ENCODE assay signal across 20 cellular contexts in genomic region chr20:1473821-1474220, GRCh38. TPM values are rescaled to one million over a fixed set of nuclear protein-coding genes. Genes with fewer than 3 reads are reported as not detected.
DNase-seq lines count a peak whose midpoint lies in the region; ATAC-seq, FAIRE-seq and TF ChIP-seq lines count a peak whose summit lies in the region.
"Had no signal": no experiment of that assay in that cellular context is flagged by ENCODE, and none has a peak within 500 bp of the region (broad histone marks: within the 10 kb centered on the region; RNA-seq: fewer than 3 reads in every experiment).

No MANE protein-coding gene starts in this region.

- H3K36me3 ChIP-seq in brain microvascular endothelial cell (replicated peaks): no peaks in the 10 kb centered on the region
- no peaks in the 10 kb centered on the region for H3K36me3 ChIP-seq in upper lobe of left lung

- H3K27ac ChIP-seq in HL-60 (replicated peaks) (peak overlapping the region; percentile 69), RWPE1 (0 out of 2 replicates have a peak overlapping the region, but pooled peaks have one; percentile 3), brain microvascular endothelial cell (no peak overlapping the region), upper lobe of left lung (no peak overlapping the region)

- POLR2A ChIA-PET in RWPE1 (lab: Yijun Ruan, JAX; ENCODE audit: low non-redundant PET): no interaction called here

- CTCF ChIA-PET in RWPE1 (lab: Yijun Ruan, JAX): interaction anchor here (0.6 to 3.2 kb wide), 3 partner anchors 30 to 173 kb away, joined by 3 to 21 read pairs (median 6); no protein-coding TSS in a partner anchor

- intact Hi-C loops in CD14-positive monocyte (cut with micrococcal nuclease): loop anchor here in 1 of 2 donors (2.0 kb wide), 1 partner anchor 29 kb away; no protein-coding TSS in a partner anchor

- TF ChIP-seq EP300 in upper lobe of left lung (IDR thresholded peaks at IDR 0.05): no peak

- H3K27me3 Mint-ChIP-seq in CD14-positive monocyte (ENCODE audit: low read depth in 3 of 3): peaks cover 0 to 3% (median 0%) of the 10 kb centered on the region in 3 donors

- no peak overlapping the region for H3K4me3 Mint-ChIP-seq in CD14-positive monocyte
- H3K4me3 Mint-ChIP-seq: CD4-positive, alpha-beta memory T cell; GM23338; HFFc6 had no signal

- peaks cover 80% of the 10 kb centered on the region for H3K4me1 Mint-ChIP-seq in CD14-positive monocyte
- H3K4me1 Mint-ChIP-seq: CD4-positive, alpha-beta memory T cell had no signal

- H3K9me3 ChIP-seq in upper lobe of left lung: no peaks in the 10 kb centered on the region

- in situ Hi-C loops in brain microvascular endothelial cell (cut with HindIII; ENCODE audit: low pct_ligation_motif_present, low sequenced_read_pairs): no loop called here

- no peak for DNase-seq in CD14-positive monocyte (ENCODE audit: low spot score)
- no peak for DNase-seq in HL-60 (ENCODE audit: low read depth in 1 of 2, low spot score in 1 of 2)
- DNase-seq in RWPE1 (ENCODE audit: low spot score): no peak
- DNase-seq in glomerular visceral epithelial cell (ENCODE audit: extremely low spot score): peak; percentile 50
- DNase-seq in NCI-H2171 (lab: John Stamatoyannopoulos, UW): no peak
- no peak for DNase-seq in GM19239 (ENCODE audit: insufficient read length, low spot score)
- no peak for DNase-seq in brain microvascular endothelial cell
- no peak for DNase-seq in upper lobe of left lung
- DNase-seq: AML-193; CD4-positive, alpha-beta memory T cell; DMS79 treated with DMSO at 0.1 percent for 48 hours; GF-D8; H7; HFFc6; KBM-7 had no signal

- no peak for FAIRE-seq in GM19239 (lab: Jason Lieb, UNC)
- FAIRE-seq: A204.1, HepG2 had no signal

- no peaks in the 10 kb centered on the region for H3K27me3 ChIP-seq in HL-60 (ENCODE audit: insufficient read depth, poor library complexity, severe bottlenecking)
- no peaks in the 10 kb centered on the region for H3K27me3 ChIP-seq in brain microvascular endothelial cell (replicated peaks)
- no peaks in the 10 kb centered on the region for H3K27me3 ChIP-seq in upper lobe of left lung

- TF ChIP-seq POLR2A in upper lobe of left lung (IDR thresholded peaks at IDR 0.05): no peak

- no peak for TF ChIP-seq CTCF in CD14-positive monocyte (IDR thresholded peaks at IDR 0.05)
- TF ChIP-seq CTCF in HL-60 (IDR thresholded peaks at IDR 0.05; ENCODE audit: insufficient read depth, low read length): no peak
- no peak for TF ChIP-seq CTCF in RWPE1 (conservative IDR thresholded peaks at IDR 0.05; ENCODE audit: low read depth)
- no peak for TF ChIP-seq CTCF in brain microvascular endothelial cell (IDR thresholded peaks at IDR 0.05; ENCODE audit: low read depth, low read length, missing control alignments)
- no peak for TF ChIP-seq CTCF in upper lobe of left lung (IDR thresholded peaks at IDR 0.05)

- H3K4me3 ChIP-seq in HL-60 (replicated peaks; ENCODE audit: insufficient read depth, low read length) (no peak overlapping the region), brain microvascular endothelial cell (ENCODE audit: low read depth, low read length) (no peak overlapping the region), upper lobe of left lung (no peak overlapping the region)
- H3K4me3 ChIP-seq: GM23338 had no signal

- no peak for ATAC-seq in upper lobe of left lung (ENCODE audit: low FRiP score in 2 of 2)
- ATAC-seq: GM23338, HCT116, HepG2 had no signal

- H3K36me3 Mint-ChIP-seq in CD14-positive monocyte: peaks cover 69 to 86% of the 10 kb centered on the region in 2 donors
- H3K36me3 Mint-ChIP-seq: CD4-positive, alpha-beta memory T cell had no signal

- peak overlapping the region in 6 of 7 donors; percentile 65 to 93 (median 81) for H3K27ac Mint-ChIP-seq in CD14-positive monocyte
- H3K27ac Mint-ChIP-seq: GM23338, HFFc6 had no signal

- peaks cover 0 to 3% (median 0%) of the 10 kb centered on the region in 7 donors for H3K9me3 Mint-ChIP-seq in CD14-positive monocyte
- H3K9me3 Mint-ChIP-seq: CD4-positive, alpha-beta memory T cell; GM23338; HFFc6 had no signal

- H3K4me1 ChIP-seq in upper lobe of left lung: peaks cover 8 to 18% (median 10%) of the 10 kb centered on the region in 4 donors

- 82 to 85% methylated on average over 6 of the region's 6 CpGs for WGBS in upper lobe of left lung, 2 donors

RNA-seq across cellular contexts. Expression of gene NSFL1C, which starts 7.2 kb away (rescaled TPM):
- polyA plus RNA-seq in CD14-positive monocyte: 10 to 100 TPM; 52.8 to 56.8 TPM
- total RNA-seq in upper lobe of left lung: 10 to 100 TPM; 48.0 to 87.7 (median 71.4) TPM

RNA-seq across cellular contexts. Expression of gene SIRPB2, which starts 17.4 kb away (rescaled TPM):
- 10 to 100 TPM; 81.5 to 92.8 TPM for polyA plus RNA-seq in CD14-positive monocyte
- 10 to 100 TPM; 12.1 to 59.7 (median 23.8) TPM for total RNA-seq in upper lobe of left lung
- total RNA-seq: CD4-positive, alpha-beta memory T cell; GM23338; H7; HepG2; HFFc6 had no signal
- polyA plus RNA-seq: BJ; CD4-positive, alpha-beta memory T cell; HepG2 had no signal

Comparison
In these comparisons a context has a peak if more than half of its experiments do, and no peak if none do; other contexts are left out.
1. H3K27ac ChIP-seq: peak in HL-60 (single experiment) and RWPE1 (single experiment); none in brain microvascular endothelial cell (single experiment) and upper lobe of left lung (0 of 4).